Comparison of ENCODE assay signal across 10 cellular contexts in the genomic region with DNA sequence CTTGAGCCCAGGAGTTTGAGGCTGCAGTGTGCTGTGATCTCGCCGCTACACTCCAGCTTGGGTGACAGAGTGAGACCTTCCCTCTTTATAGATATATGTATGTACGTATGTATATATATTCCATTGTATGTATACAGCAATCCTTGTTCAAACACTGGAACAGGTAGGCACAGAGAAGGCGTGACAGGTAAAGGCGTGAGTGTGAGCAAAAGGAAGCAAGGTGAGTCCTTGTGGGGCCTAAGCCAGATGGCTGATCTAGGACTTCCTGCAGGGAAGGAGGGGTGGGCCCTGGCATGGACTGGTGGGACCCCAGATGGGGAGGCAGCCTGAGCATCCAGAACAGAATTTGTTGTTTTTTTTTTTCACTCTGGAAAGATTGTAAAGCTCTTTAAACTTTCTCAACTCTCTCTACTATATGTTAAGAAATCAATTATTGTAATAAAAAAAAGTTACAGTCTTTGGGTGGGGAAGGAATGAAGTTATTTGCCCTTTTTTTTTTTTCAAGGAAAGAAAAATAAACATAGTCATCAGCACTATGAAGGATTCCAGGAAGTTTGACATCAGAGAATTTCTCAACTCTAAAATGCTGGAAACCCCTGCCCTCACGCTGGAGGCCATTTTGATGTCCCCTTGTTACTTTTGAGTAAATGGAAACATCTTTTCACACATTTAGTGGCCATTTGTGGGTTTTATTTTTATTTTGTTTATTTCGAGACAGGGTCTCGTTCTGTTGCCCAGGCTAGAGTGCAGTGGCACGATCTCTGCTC. TPM values are rescaled to one million over a fixed set of nuclear protein-coding genes. Genes with fewer than 3 reads are reported as not detected.
A peak's percentile ranks its signal among the peaks of the same experiment; 100 is the strongest.
DNase-seq lines count a peak whose midpoint lies in the region; TF ChIP-seq lines count a peak whose summit lies in the region.
"Had no signal": no experiment of that assay in that cellular context is flagged by ENCODE, and none has a peak within 500 bp of the region (broad histone marks: within the 10 kb centered on the region; RNA-seq: fewer than 3 reads in every experiment).

No MANE protein-coding gene starts in this region.

- H3K36me3 Mint-ChIP-seq in activated CD4-positive, alpha-beta memory T cell treated with anti-CD3 and anti-CD28 coated beads, Interleukin-2, amount 10 ng/mL, durations not matched to agents 7 days and 5 days (ENCODE audit: low read depth) = peaks cover 6% of the 10 kb centered on the region
- no peaks in the 10 kb centered on the region for H3K36me3 Mint-ChIP-seq in activated CD4-positive, alpha-beta memory T cell treated with anti-CD3 and anti-CD28 coated beads for 36 hours
- H3K36me3 Mint-ChIP-seq: activated naive CD8-positive, alpha-beta T cell had no signal

- TF ChIP-seq CTCF in tibial artery (IDR thresholded peaks at IDR 0.05) = no peak

- H3K9me3 ChIP-seq in tibial artery = no peaks in the 10 kb centered on the region

- intact Hi-C loops in activated CD4-positive, alpha-beta memory T cell treated with anti-CD3 and anti-CD28 coated beads for 36 hours (cut with micrococcal nuclease) = loop anchor here (10.0 kb wide), 1 partner anchor 352 kb away; no protein-coding TSS in a partner anchor
- intact Hi-C loops in tibial artery (cut with DNase I; ENCODE audit: low total_unique reads) = no loop called here

- no peak overlapping the region for H3K4me3 ChIP-seq in tibial artery

- H3K36me3 ChIP-seq in tibial artery = no peaks in the 10 kb centered on the region

- CTCF ChIA-PET in activated CD4-positive, alpha-beta memory T cell treated with anti-CD3 and anti-CD28 coated beads, Interleukin-2, amount 10 ng/mL, durations not matched to agents 7 days and 5 days (lab: Charles Lee) = interaction anchor here (0.7 to 1.2 kb wide), 4 partner anchors 17 to 161 kb away, joined by 3 to 6 read pairs (median 4); partner anchors contain the start of gene TOR2A
- CTCF ChIA-PET in activated CD4-positive, alpha-beta memory T cell treated with anti-CD3 and anti-CD28 coated beads for 36 hours (lab: Charles Lee) = interaction anchor here (0.6 to 1.4 kb wide), 4 partner anchors 11 to 450 kb away, joined by 3 to 5 read pairs (median 4); partner anchors contain the start of gene TOR2A

- H3K9me3 Mint-ChIP-seq in activated CD4-positive, alpha-beta memory T cell treated with anti-CD3 and anti-CD28 coated beads, Interleukin-2, amount 10 ng/mL, durations not matched to agents 7 days and 5 days = no peaks in the 10 kb centered on the region
- H3K9me3 Mint-ChIP-seq in activated CD4-positive, alpha-beta memory T cell treated with anti-CD3 and anti-CD28 coated beads for 36 hours = no peaks in the 10 kb centered on the region

- no peaks in the 10 kb centered on the region for H3K27me3 Mint-ChIP-seq in activated CD4-positive, alpha-beta memory T cell treated with anti-CD3 and anti-CD28 coated beads, Interleukin-2, amount 10 ng/mL, durations not matched to agents 7 days and 5 days
- no peaks in the 10 kb centered on the region for H3K27me3 Mint-ChIP-seq in activated CD4-positive, alpha-beta memory T cell treated with anti-CD3 and anti-CD28 coated beads for 36 hours
- H3K27me3 Mint-ChIP-seq: activated naive CD8-positive, alpha-beta T cell had no signal

- no peak overlapping the region for H3K4me3 Mint-ChIP-seq in activated CD4-positive, alpha-beta memory T cell treated with anti-CD3 and anti-CD28 coated beads, Interleukin-2, amount 10 ng/mL, durations not matched to agents 7 days and 5 days
- no peak overlapping the region for H3K4me3 Mint-ChIP-seq in activated CD4-positive, alpha-beta memory T cell treated with anti-CD3 and anti-CD28 coated beads for 36 hours
- H3K4me3 Mint-ChIP-seq: B cell had no signal

- H3K4me1 Mint-ChIP-seq in activated CD4-positive, alpha-beta memory T cell treated with anti-CD3 and anti-CD28 coated beads, Interleukin-2, amount 10 ng/mL, durations not matched to agents 7 days and 5 days = peaks cover 69% of the 10 kb centered on the region
- H3K4me1 Mint-ChIP-seq in activated CD4-positive, alpha-beta memory T cell treated with anti-CD3 and anti-CD28 coated beads for 36 hours (ENCODE audit: low read depth) = peaks cover 36% of the 10 kb centered on the region

- peak overlapping the region; percentile 87 to 99 for H3K27ac ChIP-seq in tibial artery

- no peaks in the 10 kb centered on the region for H3K27me3 ChIP-seq in tibial artery

- peak overlapping the region; percentile 58 for H3K27ac Mint-ChIP-seq in activated CD4-positive, alpha-beta memory T cell treated with anti-CD3 and anti-CD28 coated beads, Interleukin-2, amount 10 ng/mL, durations not matched to agents 7 days and 5 days
- no peak overlapping the region for H3K27ac Mint-ChIP-seq in activated CD4-positive, alpha-beta memory T cell treated with anti-CD3 and anti-CD28 coated beads for 36 hours
- H3K27ac Mint-ChIP-seq: activated naive CD8-positive, alpha-beta T cell; B cell had no signal

- H3K4me1 ChIP-seq in tibial artery = peaks cover 8 to 54% (median 48%) of the 10 kb centered on the region in 4 donors

- DNase-seq in activated CD4-positive, alpha-beta memory T cell treated with anti-CD3 and anti-CD28 coated beads, Interleukin-2, amount 10 ng/mL, durations not matched to agents 7 days and 5 days = no peak
- no peak for DNase-seq in activated CD4-positive, alpha-beta memory T cell treated with anti-CD3 and anti-CD28 coated beads for 36 hours
- peak; percentile 78 for DNase-seq in amniotic epithelial cell (ENCODE audit: low read depth)
- DNase-seq in kidney glomerular epithelial cell (lab: John Stamatoyannopoulos, UW) = peak; percentile 29
- peak in 1 of 2 donors; percentile 52 for DNase-seq in tibial artery
- no peak for DNase-seq in GDM1 (lab: John Stamatoyannopoulos, UW)
- DNase-seq in Kasumi-1 (lab: John Stamatoyannopoulos, UW) = no peak
- DNase-seq in DMS79 treated with DMSO at 0.1 percent for 48 hours (lab: John Stamatoyannopoulos, UW) = no peak

- POLR2A ChIA-PET in activated CD4-positive, alpha-beta memory T cell treated with anti-CD3 and anti-CD28 coated beads, Interleukin-2, amount 10 ng/mL, durations not matched to agents 7 days and 5 days (lab: Charles Lee) = interaction anchor here (1.1 to 1.4 kb wide), 3 partner anchors 15 to 162 kb away, joined by 3 to 7 read pairs (median 5); partner anchors contain the start of gene TOR2A
- POLR2A ChIA-PET in activated CD4-positive, alpha-beta memory T cell treated with anti-CD3 and anti-CD28 coated beads for 36 hours (lab: Charles Lee) = no interaction called here

RNA-seq across cellular contexts. Expression of gene STXBP1, which starts 38.9 kb away (rescaled TPM):
- 10 to 100 TPM; 23.2 to 23.4 TPM for total RNA-seq in activated CD4-positive, alpha-beta memory T cell treated with anti-CD3 and anti-CD28 coated beads, Interleukin-2, amount 10 ng/mL, durations not matched to agents 7 days and 5 days
- total RNA-seq in activated CD4-positive, alpha-beta memory T cell treated with anti-CD3 and anti-CD28 coated beads for 36 hours = 10 to 100 TPM; 27.3 to 27.8 TPM

Comparison
In these comparisons a context has a peak if more than half of its experiments do, and no peak if none do; other contexts are left out.
1. DNase-seq: peak in amniotic epithelial cell (single experiment) and kidney glomerular epithelial cell (single experiment); none in activated CD4-positive, alpha-beta memory T cell treated with anti-CD3 and anti-CD28 coated beads, Interleukin-2, amount 10 ng/mL, durations not matched to agents 7 days and 5 days (single experiment), activated CD4-positive, alpha-beta memory T cell treated with anti-CD3 and anti-CD28 coated beads for 36 hours (single experiment), GDM1 (single experiment), Kasumi-1 (0 of 2) and DMS79 treated with DMSO at 0.1 percent for 48 hours (single experiment).